ENCODE assay signal across 27 cellular contexts in the genomic region with DNA sequence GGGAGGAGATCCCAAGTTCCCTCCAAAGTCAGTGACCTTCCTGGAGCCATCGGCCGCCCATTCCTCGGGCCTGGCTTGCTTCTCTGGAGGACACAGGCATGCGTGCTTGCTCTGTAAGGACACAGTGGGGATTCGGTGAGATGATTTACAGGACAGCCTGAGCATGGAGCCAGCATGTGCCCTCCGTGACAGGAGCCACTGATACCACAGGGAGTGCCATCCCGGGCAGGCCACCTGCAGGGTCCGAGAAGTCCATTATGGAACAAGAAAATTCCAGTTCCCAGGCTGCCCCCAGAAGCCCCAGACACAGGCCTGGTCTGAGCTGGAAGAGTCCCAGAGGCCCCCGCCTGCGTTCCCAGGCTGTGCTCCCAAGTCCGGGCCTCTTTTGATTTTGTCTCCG. TPM values are rescaled to one million over a fixed set of nuclear protein-coding genes. Genes with fewer than 3 reads are reported as not detected.
"Had no signal": no experiment of that assay in that cellular context is flagged by ENCODE, and none has a peak within 500 bp of the region (broad histone marks: within the 10 kb centered on the region; RNA-seq: fewer than 3 reads in every experiment).

No MANE protein-coding gene starts in this region.

- H3K9me3 Mint-ChIP-seq: activated CD8-positive, alpha-beta T cell treated with anti-CD3 and anti-CD28 coated beads for 36 hours; activated naive CD4-positive, alpha-beta T cell treated with anti-CD3 and anti-CD28 coated beads, Interleukin-2, amount 50 U/mL, for 24 hours; activated T-cell treated with anti-CD3 and anti-CD28 coated beads, Interleukin-2, amount 50 U/mL, for 72 hours; activated T-helper 2 cell treated with anti-CD3 and anti-CD28 coated beads, Interferon-gamma antibody, Interleukin-2, Interleukin-4, amounts not matched to agents 10 μg/mL and 5 μg/mL and 100 μg/mL, durations not matched to agents 14 hours and 24 hours and 36 hours had no signal

- H3K36me3 Mint-ChIP-seq: activated naive CD4-positive, alpha-beta T cell treated with anti-CD3 and anti-CD28 coated beads, Interleukin-2, amount 50 U/mL, for 24 hours had no signal

- H3K4me3 ChIP-seq: body of pancreas, MG63, SK-N-MC had no signal

- H3K4me1 Mint-ChIP-seq: activated naive CD4-positive, alpha-beta T cell treated with anti-CD3 and anti-CD28 coated beads, Interleukin-2, amount 50 U/mL, for 24 hours had no signal

- H3K9me3 ChIP-seq: body of pancreas had no signal

- DNase-seq: activated CD4-positive, alpha-beta T cell treated with anti-CD3 and anti-CD28 coated beads, Interleukin-2, amount 50 U/mL, for 1 hour; activated CD4-positive, CD25-positive, alpha-beta regulatory T cell; activated CD8-positive, alpha-beta memory T cell treated with anti-CD3 and anti-CD28 coated beads, Interleukin-2, amount 50 U/mL, for 4 hours; activated CD8-positive, alpha-beta T cell treated with anti-CD3 and anti-CD28 coated beads for 36 hours; activated naive CD4-positive, alpha-beta T cell; activated T-cell treated with anti-CD3 and anti-CD28 coated beads, Interleukin-2, amount 50 U/mL, for 72 hours; body of pancreas; MG63; MV-4-11; NCI-H1092 treated with DMSO at 0.1 percent for 48 hours; NCI-H1417 treated with DMSO at 0.1 percent for 48 hours; NCI-H1694; NCI-H2029; NCI-H2107; NCI-H2171 treated with DMSO at 0.1 percent for 48 hours; NCI-H226; NCI-H526; NCI-H774; T-helper 1 cell had no signal

- H3K4me3 Mint-ChIP-seq: activated CD8-positive, alpha-beta T cell treated with anti-CD3 and anti-CD28 coated beads for 36 hours; activated naive CD4-positive, alpha-beta T cell treated with anti-CD3 and anti-CD28 coated beads, Interleukin-2, amount 50 U/mL, for 24 hours; activated T-cell treated with anti-CD3 and anti-CD28 coated beads, Interleukin-2, amount 50 U/mL, for 72 hours had no signal

- H3K27ac Mint-ChIP-seq: activated CD8-positive, alpha-beta T cell treated with anti-CD3 and anti-CD28 coated beads for 36 hours; activated naive CD4-positive, alpha-beta T cell treated with anti-CD3 and anti-CD28 coated beads, Interleukin-2, amount 50 U/mL, for 24 hours; activated T-cell treated with anti-CD3 and anti-CD28 coated beads, Interleukin-2, amount 50 U/mL, for 72 hours; activated T-helper 2 cell treated with anti-CD3 and anti-CD28 coated beads, Interferon-gamma antibody, Interleukin-2, Interleukin-4, amounts not matched to agents 10 μg/mL and 5 μg/mL and 100 μg/mL, durations not matched to agents 14 hours and 24 hours and 36 hours had no signal

- H3K27ac ChIP-seq: body of pancreas, KMS-11, SK-N-MC, VCaP had no signal

- H3K27me3 ChIP-seq: body of pancreas, MG63 had no signal

- ATAC-seq: activated CD8-positive, alpha-beta T cell treated with anti-CD3 and anti-CD28 coated beads for 36 hours; activated T-cell treated with anti-CD3 and anti-CD28 coated beads, Interleukin-2, amount 50 U/mL, for 72 hours; body of pancreas had no signal

- H3K4me1 ChIP-seq: body of pancreas had no signal

- H3K36me3 ChIP-seq: MG63 had no signal

RNA-seq across cellular contexts. Expression of gene FOXL1, which starts 47.9 kb away (rescaled TPM):
- total RNA-seq: activated CD8-positive, alpha-beta T cell treated with anti-CD3 and anti-CD28 coated beads for 36 hours; T-helper 2 cell treated with Interferon-gamma antibody and Interleukin-4, amounts not matched to agents 100 ng/mL and 5 ng/mL, for 36 hours had no signal

RNA-seq across cellular contexts. Expression of gene FOXC2, which starts 59.7 kb away (rescaled TPM):
- total RNA-seq: activated CD8-positive, alpha-beta T cell treated with anti-CD3 and anti-CD28 coated beads for 36 hours; activated T-cell treated with anti-CD3 and anti-CD28 coated beads, Interleukin-2, amount 50 U/mL, for 72 hours; NCI-H460; OCI-LY7; T-helper 2 cell treated with Interferon-gamma antibody and Interleukin-4, amounts not matched to agents 100 ng/mL and 5 ng/mL, for 36 hours had no signal
